8 cellular contexts compared by ENCODE assay signal in the genomic region with DNA sequence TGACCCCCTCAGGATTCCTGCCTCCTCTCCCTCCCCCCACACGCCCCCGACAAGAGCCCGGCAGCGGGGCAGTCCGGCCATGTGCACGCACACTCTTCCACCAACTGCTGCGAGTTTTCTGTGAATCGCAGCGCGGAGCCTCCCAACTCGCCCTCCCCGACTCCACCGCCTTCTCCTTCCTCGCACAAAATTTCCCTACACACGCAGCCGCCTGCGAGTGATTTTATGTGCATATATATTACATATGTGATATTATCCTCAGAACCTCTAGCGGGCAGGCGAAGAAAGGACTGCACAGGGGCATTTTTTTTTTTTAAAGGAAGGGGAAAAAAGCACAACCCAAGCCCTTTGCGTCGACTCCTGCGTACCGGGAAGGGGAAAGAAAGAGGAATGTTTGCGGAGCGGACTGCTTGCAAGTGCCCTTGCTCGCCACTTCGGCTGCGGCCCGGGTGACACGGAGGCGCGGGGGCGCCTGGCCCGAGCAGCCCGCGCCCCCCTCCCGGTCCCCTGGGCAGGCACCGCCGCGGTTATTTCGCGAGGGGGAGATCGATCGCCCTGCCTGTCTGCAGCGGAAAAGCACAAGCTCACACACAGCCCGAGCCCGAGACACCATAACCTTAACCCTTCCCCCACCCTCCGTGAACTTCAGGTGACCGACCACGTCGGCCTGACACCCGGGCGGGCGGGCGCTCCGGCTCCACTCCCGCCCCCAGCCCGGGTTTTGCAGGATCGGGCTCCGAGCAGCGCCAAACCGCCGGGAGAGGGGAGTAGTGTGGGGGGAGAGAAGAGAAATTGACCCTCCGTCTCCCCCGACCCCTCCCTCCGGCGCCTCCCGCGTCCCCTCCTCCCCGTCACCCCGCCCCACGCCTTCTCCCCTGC. TPM values are rescaled to one million over a fixed set of nuclear protein-coding genes. Genes with fewer than 3 reads are reported as not detected.
DNase-seq lines count a peak whose midpoint lies in the region; ATAC-seq and TF ChIP-seq lines count a peak whose summit lies in the region.

No MANE protein-coding gene starts in this region.

- H3K9me3 Mint-ChIP-seq in central memory CD8-positive, alpha-beta T cell = no peaks in the 10 kb centered on the region

- DNase-seq in NCI-H2081 (lab: John Stamatoyannopoulos, UW) = peak; percentile 61 to 64
- no peak for DNase-seq in NCI-H2081 treated with DMSO at 0.1 percent for 48 hours (lab: John Stamatoyannopoulos, UW)
- peak; percentile 30 for DNase-seq in NCI-H146 treated with DMSO at 0.1 percent for 48 hours (lab: John Stamatoyannopoulos, UW; ENCODE audit: unreplicated experiment)
- peak; percentile 4 to 53 (median 26) for DNase-seq in activated CD4-positive, CD25-positive, alpha-beta regulatory T cell (lab: John Stamatoyannopoulos, UW)
- peak; percentile 44 to 58 for DNase-seq in central memory CD8-positive, alpha-beta T cell (ENCODE audit: low spot score in 2 of 2)
- no peak for DNase-seq in kidney epithelial cell (ENCODE audit: low read depth)
- peak; percentile 47 to 48 for DNase-seq in stimulated activated CD4-positive, alpha-beta T cell treated with anti-CD3 and anti-CD28 coated beads, Interleukin-15, amount 100 ng/mL, for 48 hours (ENCODE audit: low read depth in 2 of 2)

- peak overlapping the region; percentile 93 for H3K4me3 Mint-ChIP-seq in central memory CD8-positive, alpha-beta T cell

- no peaks in the 10 kb centered on the region for H3K36me3 ChIP-seq in kidney epithelial cell (ENCODE audit: control insufficient read depth, insufficient read depth, low read length)

- ATAC-seq in HG02642 (IDR thresholded peaks at IDR 0.05; ENCODE audit: poor library complexity, unreplicated experiment) = peak; percentile 59
- ATAC-seq in central memory CD8-positive, alpha-beta T cell (replicated peaks; ENCODE audit: extremely low read depth, poor library complexity, severe bottlenecking) = peak; percentile 55

- peak overlapping the region; percentile 95 for H3K27ac Mint-ChIP-seq in central memory CD8-positive, alpha-beta T cell (ENCODE audit: low read depth)

- peak overlapping the region; percentile 63 for H3K4me3 ChIP-seq in kidney epithelial cell (ENCODE audit: low read depth, low read length)

- H3K4me1 Mint-ChIP-seq in central memory CD8-positive, alpha-beta T cell = peaks cover 52% of the 10 kb centered on the region

- H3K27me3 Mint-ChIP-seq in central memory CD8-positive, alpha-beta T cell = no peaks in the 10 kb centered on the region

- H3K36me3 Mint-ChIP-seq in central memory CD8-positive, alpha-beta T cell (ENCODE audit: insufficient read depth) = peaks cover 24% of the 10 kb centered on the region

- TF ChIP-seq CTCF in kidney epithelial cell (IDR thresholded peaks at IDR 0.05; ENCODE audit: insufficient read depth, low read length, poor library complexity, severe bottlenecking) = peak; percentile 26

- no peaks in the 10 kb centered on the region for H3K27me3 ChIP-seq in kidney epithelial cell (ENCODE audit: control insufficient read depth, insufficient read depth, low read length)

RNA-seq across cellular contexts. Expression of a gene that starts 2.2 kb away (rescaled TPM):
- 14.0 and 16.6 TPM in 2 replicates for total RNA-seq in kidney epithelial cell

Comparison
In these comparisons a context has a peak if more than half of its experiments do, and no peak if none do; other contexts are left out.
1. DNase-seq: peak in NCI-H2081 (2 of 2), NCI-H146 treated with DMSO at 0.1 percent for 48 hours (single experiment), activated CD4-positive, CD25-positive, alpha-beta regulatory T cell (4 of 4), central memory CD8-positive, alpha-beta T cell (2 of 2) and stimulated activated CD4-positive, alpha-beta T cell treated with anti-CD3 and anti-CD28 coated beads, Interleukin-15, amount 100 ng/mL, for 48 hours (2 of 2); none in NCI-H2081 treated with DMSO at 0.1 percent for 48 hours (single experiment) and kidney epithelial cell (single experiment).